Comparison of ENCODE assay signal across 24 cellular contexts in the genomic region with DNA sequence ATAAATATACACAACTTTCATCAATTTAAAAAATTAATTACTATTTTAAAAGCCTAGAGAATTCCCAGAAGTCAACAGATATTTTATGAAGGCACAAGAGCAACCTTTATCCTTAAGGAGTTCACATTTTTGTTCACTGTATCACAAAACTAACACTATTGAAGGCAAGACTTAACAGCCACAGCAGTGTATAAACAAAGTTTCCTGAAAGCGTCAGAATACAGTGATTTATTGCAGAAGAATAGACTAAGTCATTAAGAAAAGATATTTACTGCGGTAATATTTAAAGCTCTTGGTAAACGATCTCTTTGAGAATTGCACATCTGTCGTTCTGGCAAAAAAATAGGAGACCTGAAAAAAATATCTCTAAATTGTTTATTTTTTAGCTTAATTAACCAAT.
DNase-seq lines count a peak whose midpoint lies in the region; ATAC-seq, FAIRE-seq and TF ChIP-seq lines count a peak whose summit lies in the region.
"Had no signal": no experiment of that assay in that cellular context is flagged by ENCODE, and none has a peak within 500 bp of the region (broad histone marks: within the 10 kb centered on the region; RNA-seq: fewer than 3 reads in every experiment).

No MANE protein-coding gene starts in this region.

- H4K20me1 ChIP-seq in astrocyte (ENCODE audit: insufficient read depth, low read length), result no peaks in the 10 kb centered on the region

- in situ Hi-C loops in gastrocnemius medialis (cut with MboI; ENCODE audit: low sequenced_read_pairs in 4 of 4), result no loop called here

- CTCF ChIA-PET in HEK293T (lab: Yijun Ruan, JAX), result no interaction called here

- no peaks in the 10 kb centered on the region for H3K79me2 ChIP-seq in astrocyte (ENCODE audit: insufficient read depth, low read length)

- no peak for TF ChIP-seq CTCF in astrocyte (IDR thresholded peaks at IDR 0.05; ENCODE audit: insufficient read depth, low read depth, low read length)
- no peak for TF ChIP-seq CTCF in Peyer's patch (IDR thresholded peaks at IDR 0.05)
- no peak for TF ChIP-seq CTCF in gastrocnemius medialis (IDR thresholded peaks at IDR 0.05 in 4 of 5, conservative IDR thresholded peaks at IDR 0.05 in 1 of 5)

- intact Hi-C loops in activated T-helper 2 cell treated with anti-CD3 and anti-CD28 coated beads, Interferon-gamma antibody, Interleukin-2, Interleukin-4, amounts not matched to agents 10 μg/mL and 5 μg/mL and 100 μg/mL, durations not matched to agents 14 hours and 24 hours and 36 hours (cut with micrococcal nuclease), result no loop called here
- intact Hi-C loops in gastrocnemius medialis (cut with DNase I; ENCODE audit: low total_unique reads), result no loop called here

- H3K27me3 ChIP-seq in astrocyte (ENCODE audit: insufficient read depth, low read length) (no peaks in the 10 kb centered on the region), Peyer's patch (no peaks in the 10 kb centered on the region), SJCRH30 (0 out of 2 replicates have a peak, but pooled peaks cover 7% of the 10 kb centered on the region), gastrocnemius medialis (no peaks in the 10 kb centered on the region)

- POLR2A ChIA-PET in HEK293T (lab: Yijun Ruan, JAX), result no interaction called here

- no peak overlapping the region for H3K27ac Mint-ChIP-seq in astrocyte (ENCODE audit: unreplicated experiment)
- H3K27ac Mint-ChIP-seq in activated T-helper 2 cell treated with anti-CD3 and anti-CD28 coated beads, Interferon-gamma antibody, Interleukin-2, Interleukin-4, amounts not matched to agents 10 μg/mL and 5 μg/mL and 100 μg/mL, durations not matched to agents 14 hours and 24 hours and 36 hours, result no peak overlapping the region
- H3K27ac Mint-ChIP-seq: CD8-positive, alpha-beta memory T cell; H9 had no signal

- H3K27ac ChIP-seq in astrocyte (ENCODE audit: low read depth, low read length) (no peak overlapping the region), Peyer's patch (no peak overlapping the region), SJCRH30 (no peak overlapping the region), gastrocnemius medialis (no peak overlapping the region)
- H3K27ac ChIP-seq: 22Rv1, C4-2B, KMS-11 had no signal

- no peak overlapping the region for H3K4me3 Mint-ChIP-seq in astrocyte (ENCODE audit: unreplicated experiment)
- no peak overlapping the region for H3K4me3 Mint-ChIP-seq in activated T-helper 2 cell treated with anti-CD3 and anti-CD28 coated beads, Interferon-gamma antibody, Interleukin-2, Interleukin-4, amounts not matched to agents 10 μg/mL and 5 μg/mL and 100 μg/mL, durations not matched to agents 14 hours and 24 hours and 36 hours (ENCODE audit: low read depth)
- H3K4me3 Mint-ChIP-seq: CD8-positive, alpha-beta memory T cell; H9 had no signal

- H3K9ac ChIP-seq in astrocyte (ENCODE audit: low read length), result no peak overlapping the region
- H3K9ac ChIP-seq: KMS-11, SK-N-SH had no signal

- H2AFZ ChIP-seq in astrocyte (ENCODE audit: low read depth, low read length), result no peak overlapping the region

- H3K9me3 ChIP-seq in astrocyte (ENCODE audit: insufficient read depth, low read depth, low read length) (no peaks in the 10 kb centered on the region), Peyer's patch (no peaks in the 10 kb centered on the region), SJCRH30 (replicated peaks) (no peaks in the 10 kb centered on the region), gastrocnemius medialis (no peaks in the 10 kb centered on the region)
- H3K9me3 ChIP-seq: SK-N-SH had no signal

- TF ChIP-seq POLR2A in Peyer's patch (IDR thresholded peaks at IDR 0.05) (no peak), gastrocnemius medialis (IDR thresholded peaks at IDR 0.05) (no peak)

- no peaks in the 10 kb centered on the region for H3K9me3 Mint-ChIP-seq in astrocyte (ENCODE audit: unreplicated experiment)
- peaks cover 9% of the 10 kb centered on the region for H3K9me3 Mint-ChIP-seq in activated T-helper 2 cell treated with anti-CD3 and anti-CD28 coated beads, Interferon-gamma antibody, Interleukin-2, Interleukin-4, amounts not matched to agents 10 μg/mL and 5 μg/mL and 100 μg/mL, durations not matched to agents 14 hours and 24 hours and 36 hours
- H3K9me3 Mint-ChIP-seq: H9 had no signal

- H3K27me3 Mint-ChIP-seq in astrocyte (ENCODE audit: low read depth, unreplicated experiment), result no peaks in the 10 kb centered on the region
- H3K27me3 Mint-ChIP-seq in activated T-helper 2 cell treated with anti-CD3 and anti-CD28 coated beads, Interferon-gamma antibody, Interleukin-2, Interleukin-4, amounts not matched to agents 10 μg/mL and 5 μg/mL and 100 μg/mL, durations not matched to agents 14 hours and 24 hours and 36 hours (ENCODE audit: low read depth), result no peaks in the 10 kb centered on the region
- H3K27me3 Mint-ChIP-seq: CD8-positive, alpha-beta memory T cell had no signal

- H3K36me3 Mint-ChIP-seq in astrocyte (ENCODE audit: low read depth, unreplicated experiment), result no peaks in the 10 kb centered on the region
- H3K36me3 Mint-ChIP-seq in activated T-helper 2 cell treated with anti-CD3 and anti-CD28 coated beads, Interferon-gamma antibody, Interleukin-2, Interleukin-4, amounts not matched to agents 10 μg/mL and 5 μg/mL and 100 μg/mL, durations not matched to agents 14 hours and 24 hours and 36 hours (ENCODE audit: low read depth), result no peaks in the 10 kb centered on the region

- H3K4me2 ChIP-seq in astrocyte (ENCODE audit: low read length), result no peak overlapping the region
- H3K4me2 ChIP-seq: KMS-11, SK-N-SH had no signal

- H3K4me3 ChIP-seq in astrocyte (ENCODE audit: insufficient read depth, low read depth, low read length) (no peak overlapping the region), Peyer's patch (no peak overlapping the region), SJCRH30 (no peak overlapping the region), gastrocnemius medialis (no peak overlapping the region)

- H3K36me3 ChIP-seq in astrocyte (ENCODE audit: insufficient read depth, low read length) (no peaks in the 10 kb centered on the region), Peyer's patch (no peaks in the 10 kb centered on the region), SJCRH30 (no peaks in the 10 kb centered on the region), gastrocnemius medialis (no peaks in the 10 kb centered on the region)

- no peaks in the 10 kb centered on the region for H3K4me1 ChIP-seq in astrocyte (ENCODE audit: insufficient read depth, low read length)
- H3K4me1 ChIP-seq in Peyer's patch, result no peaks in the 10 kb centered on the region
- no peaks in the 10 kb centered on the region for H3K4me1 ChIP-seq in SJCRH30
- H3K4me1 ChIP-seq in gastrocnemius medialis, result no peaks in the 10 kb centered on the region

- H3K4me1 Mint-ChIP-seq in astrocyte (ENCODE audit: low read depth, unreplicated experiment), result peaks cover 4% of the 10 kb centered on the region
- H3K4me1 Mint-ChIP-seq in activated T-helper 2 cell treated with anti-CD3 and anti-CD28 coated beads, Interferon-gamma antibody, Interleukin-2, Interleukin-4, amounts not matched to agents 10 μg/mL and 5 μg/mL and 100 μg/mL, durations not matched to agents 14 hours and 24 hours and 36 hours (ENCODE audit: low read depth), result no peaks in the 10 kb centered on the region
- H3K4me1 Mint-ChIP-seq: CD8-positive, alpha-beta memory T cell; H9 had no signal

- no peak for ATAC-seq in gastrocnemius medialis

- FAIRE-seq in astrocyte (lab: Jason Lieb, UNC), result no peak
- FAIRE-seq: HTR-8/SVneo had no signal

- DNase-seq in A172 (ENCODE audit: low spot score) (peak; percentile 45), HEK293T (ENCODE audit: extremely low spot score) (no peak), astrocyte (ENCODE audit: low read depth) (peak; percentile 81), kidney glomerular epithelial cell (lab: John Stamatoyannopoulos, UW) (peak; percentile 35), Peyer's patch (no peak), SJCRH30 (no peak), gastrocnemius medialis (no peak)
- DNase-seq in activated T-helper 2 cell treated with anti-CD3 and anti-CD28 coated beads, Interferon-gamma antibody, Interleukin-2, Interleukin-4, amounts not matched to agents 10 μg/mL and 5 μg/mL and 100 μg/mL, durations not matched to agents 14 hours and 24 hours and 36 hours (ENCODE audit: low spot score), result no peak
- DNase-seq: Calu3; CD8-positive, alpha-beta memory T cell; H9; IMR-90; NCI-H1694; NCI-H2081 treated with DMSO at 0.1 percent for 48 hours; NCI-H2171 treated with DMSO at 0.1 percent for 48 hours; NCI-H526 treated with DMSO at 0.1 percent for 48 hours; OCI-M1; RPMI8226; SHP77 treated with DMSO at 0.1 percent for 48 hours; SK-N-SH had no signal

TF ChIP-seq in HEK293T, 16 proteins besides CTCF, POLR2A, EP300 and RAD21:
- TF ChIP-seq SUZ12 (IDR thresholded peaks at IDR 0.05), result no peak
- no peak for TF ChIP-seq FOXK2 (IDR thresholded peaks at IDR 0.05)
- TF ChIP-seq, protein P1, sequence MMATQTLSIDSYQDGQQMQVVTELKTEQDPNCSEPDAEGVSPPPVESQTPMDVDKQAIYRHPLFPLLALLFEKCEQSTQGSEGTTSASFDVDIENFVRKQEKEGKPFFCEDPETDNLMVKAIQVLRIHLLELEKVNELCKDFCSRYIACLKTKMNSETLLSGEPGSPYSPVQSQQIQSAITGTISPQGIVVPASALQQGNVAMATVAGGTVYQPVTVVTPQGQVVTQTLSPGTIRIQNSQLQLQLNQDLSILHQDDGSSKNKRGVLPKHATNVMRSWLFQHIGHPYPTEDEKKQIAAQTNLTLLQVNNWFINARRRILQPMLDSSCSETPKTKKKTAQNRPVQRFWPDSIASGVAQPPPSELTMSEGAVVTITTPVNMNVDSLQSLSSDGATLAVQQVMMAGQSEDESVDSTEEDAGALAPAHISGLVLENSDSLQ (IDR thresholded peaks at IDR 0.05), result peak; percentile 59
- TF ChIP-seq ARNT (IDR thresholded peaks at IDR 0.05), result no peak

Comparison
In these comparisons a context has a peak if more than half of its experiments do, and no peak if none do; other contexts are left out.
1. DNase-seq: peak in A172 (single experiment), astrocyte (single experiment) and kidney glomerular epithelial cell (single experiment); none in HEK293T (single experiment), activated T-helper 2 cell treated with anti-CD3 and anti-CD28 coated beads, Interferon-gamma antibody, Interleukin-2, Interleukin-4, amounts not matched to agents 10 μg/mL and 5 μg/mL and 100 μg/mL, durations not matched to agents 14 hours and 24 hours and 36 hours (single experiment), Peyer's patch (0 of 3), SJCRH30 (0 of 2) and gastrocnemius medialis (0 of 2).